ENCODE assay signal across 11 cellular contexts in the genomic region with DNA sequence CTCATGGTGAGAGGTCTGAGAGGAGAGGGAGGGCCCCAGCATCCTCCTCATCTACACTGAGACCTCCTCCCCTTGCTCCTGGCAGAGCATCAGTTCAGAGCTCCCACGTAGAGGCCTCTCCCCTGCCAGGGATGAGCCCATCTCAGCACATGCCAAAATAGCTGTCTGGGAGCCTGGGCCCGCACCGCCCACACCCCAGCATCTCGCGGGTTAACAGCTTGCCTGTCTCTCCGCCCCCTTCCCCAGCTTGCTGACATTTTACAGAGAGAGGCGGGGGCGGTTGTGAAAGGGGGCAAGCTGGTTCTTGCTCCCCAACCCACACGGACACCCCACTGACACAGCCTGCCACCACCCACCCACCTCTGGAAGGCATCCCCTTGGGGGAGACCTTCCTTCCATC. TPM values are rescaled to one million over a fixed set of nuclear protein-coding genes. Genes with fewer than 3 reads are reported as not detected.
A peak's percentile ranks its signal among the peaks of the same experiment; 100 is the strongest.
DNase-seq lines count a peak whose midpoint lies in the region; ATAC-seq and TF ChIP-seq lines count a peak whose summit lies in the region.
"Had no signal": no experiment of that assay in that cellular context is flagged by ENCODE, and none has a peak within 500 bp of the region (broad histone marks: within the 10 kb centered on the region; RNA-seq: fewer than 3 reads in every experiment).

No MANE protein-coding gene starts in this region.

- H3K4me1 ChIP-seq in GM23338 (ENCODE audit: insufficient read depth) (peaks cover 49% of the 10 kb centered on the region), Karpas-422 (ENCODE audit: low read length) (peaks cover 42% of the 10 kb centered on the region)

- H3K9me3 Mint-ChIP-seq in GM23338 = no peaks in the 10 kb centered on the region
- no peaks in the 10 kb centered on the region for H3K9me3 Mint-ChIP-seq in activated CD4-positive, alpha-beta memory T cell treated with anti-CD3 and anti-CD28 coated beads for 36 hours

- H3K79me2 ChIP-seq in GM23338 (replicated peaks; ENCODE audit: insufficient read depth) (peaks cover 89% of the 10 kb centered on the region), Karpas-422 (ENCODE audit: low read length) (peaks cover 94% of the 10 kb centered on the region)

- CTCF ChIA-PET in activated CD4-positive, alpha-beta memory T cell treated with anti-CD3 and anti-CD28 coated beads for 36 hours (lab: Charles Lee) = interaction anchor here (1.0 to 15.3 kb wide), 4 partner anchors 13 to 176 kb away, joined by 3 to 346 read pairs (median 45); a partner anchor contains a TSS

- H3K9me2 ChIP-seq in GM23338 (ENCODE audit: insufficient read depth) = no peaks in the 10 kb centered on the region
- no peaks in the 10 kb centered on the region for H3K9me2 ChIP-seq in Karpas-422 (replicated peaks; ENCODE audit: insufficient read depth, low read length)

- peaks cover 3% of the 10 kb centered on the region; the same call in 2 of the 3 replicates for H3K36me3 Mint-ChIP-seq in GM23338 (ENCODE audit: low read depth)
- H3K36me3 Mint-ChIP-seq in activated CD4-positive, alpha-beta memory T cell treated with anti-CD3 and anti-CD28 coated beads for 36 hours = peaks cover 2% of the 10 kb centered on the region

- POLR2A ChIA-PET in activated CD4-positive, alpha-beta memory T cell treated with anti-CD3 and anti-CD28 coated beads for 36 hours (lab: Charles Lee) = interaction anchor here (1.3 kb wide), 1 partner anchor 12 kb away, joined by 8 read pairs; no protein-coding TSS in a partner anchor

- H3K4me3 Mint-ChIP-seq in GM23338 = no peak overlapping the region
- H3K4me3 Mint-ChIP-seq in activated CD4-positive, alpha-beta memory T cell treated with anti-CD3 and anti-CD28 coated beads for 36 hours = peak overlapping the region; percentile 76

- H4K20me1 ChIP-seq in GM23338 (replicated peaks; ENCODE audit: insufficient read depth) (peaks cover 36% of the 10 kb centered on the region), Karpas-422 (ENCODE audit: insufficient read depth, low read depth, low read length) (peaks cover 10% of the 10 kb centered on the region; the same call in 1 of the 2 replicates)

- intact Hi-C loops in activated CD4-positive, alpha-beta memory T cell treated with anti-CD3 and anti-CD28 coated beads for 36 hours (cut with micrococcal nuclease) = loop anchor here (1.0 kb wide), 1 partner anchor 8 kb away; no protein-coding TSS in a partner anchor

- no peaks in the 10 kb centered on the region for H3K9me3 ChIP-seq in Karpas-422 (ENCODE audit: low read length)

- H3K36me3 ChIP-seq in GM23338 (ENCODE audit: insufficient read depth) = no peaks in the 10 kb centered on the region; the same call in 1 of the 2 replicates
- no peaks in the 10 kb centered on the region for H3K36me3 ChIP-seq in Karpas-422 (ENCODE audit: insufficient read depth, low read length)

- peaks cover 8% of the 10 kb centered on the region for H3K27me3 Mint-ChIP-seq in GM23338 (ENCODE audit: insufficient read depth, low read depth, poor library complexity)
- no peaks in the 10 kb centered on the region for H3K27me3 Mint-ChIP-seq in activated CD4-positive, alpha-beta memory T cell treated with anti-CD3 and anti-CD28 coated beads for 36 hours

- H2AFZ ChIP-seq in GM23338 (no peak overlapping the region), Karpas-422 (ENCODE audit: low read length) (no peak overlapping the region)

- TF ChIP-seq CTCF in GM23338 (conservative IDR thresholded peaks at IDR 0.05; ENCODE audit: low read depth in 2 of 2) = no peak

- H3K27me3 ChIP-seq in GM23338 (ENCODE audit: insufficient read depth) = no peaks in the 10 kb centered on the region
- no peaks in the 10 kb centered on the region for H3K27me3 ChIP-seq in Karpas-422 (ENCODE audit: low read length)

- no peak overlapping the region for H3K4me3 ChIP-seq in GM23338
- no peak overlapping the region for H3K4me3 ChIP-seq in Karpas-422 (ENCODE audit: low read length)

- DNase-seq in GM23338 (ENCODE audit: low spot score) (no peak), NCI-H2081 (lab: John Stamatoyannopoulos, UW) (no peak), HCEC 1CT (no peak), Karpas-422 (no peak)
- DNase-seq in activated CD4-positive, alpha-beta memory T cell treated with anti-CD3 and anti-CD28 coated beads for 36 hours = peak; percentile 78
- peak; percentile 34 to 72 (median 60) for DNase-seq in stimulated activated CD4-positive, alpha-beta T cell treated with anti-CD3 and anti-CD28 coated beads, TNF-alpha, amount 100 ng/mL, for 4 hours (ENCODE audit: low read depth in 3 of 3)
- DNase-seq: islet precursor cell, NCI-H1092 had no signal

- peaks cover 67% of the 10 kb centered on the region for H3K4me1 Mint-ChIP-seq in GM23338
- peaks cover 85% of the 10 kb centered on the region for H3K4me1 Mint-ChIP-seq in activated CD4-positive, alpha-beta memory T cell treated with anti-CD3 and anti-CD28 coated beads for 36 hours (ENCODE audit: low read depth)

- H3K27ac ChIP-seq in GM23338 (ENCODE audit: low read depth) = no peak overlapping the region
- H3K27ac ChIP-seq in cingulate gyrus (ENCODE audit: low read depth, low read length) = peak overlapping the region; percentile 41
- H3K27ac ChIP-seq in Karpas-422 (ENCODE audit: low read length) = no peak overlapping the region

- H3K9ac ChIP-seq in Karpas-422 (ENCODE audit: low read length) = no peak overlapping the region

- no peak overlapping the region for H3K27ac Mint-ChIP-seq in GM23338
- peak overlapping the region; percentile 87 for H3K27ac Mint-ChIP-seq in activated CD4-positive, alpha-beta memory T cell treated with anti-CD3 and anti-CD28 coated beads for 36 hours

- ATAC-seq in GM23338 (peak; percentile 10), HG03378 (IDR thresholded peaks at IDR 0.05; ENCODE audit: unreplicated experiment) (no peak)

- 0 out of 2 replicates have a peak overlapping the region, but pooled peaks have one; percentile 20 for H3K4me2 ChIP-seq in GM23338
- H3K4me2 ChIP-seq in Karpas-422 (ENCODE audit: low read depth, low read length, poor library complexity, severe bottlenecking) = no peak overlapping the region

- peaks cover 6% of the 10 kb centered on the region; the same call in 1 of the 2 replicates for H3F3A ChIP-seq in GM23338 (replicated peaks; ENCODE audit: low read depth)

RNA-seq across cellular contexts. Expression of a gene that starts 6.4 kb away (rescaled TPM):
- total RNA-seq in GM23338 (2014; rRNA removed; shearing (Covaris generic)) = 148 and 170 TPM in 2 replicates
- 45.1 and 45.7 TPM in 2 replicates for polyA plus RNA-seq in GM23338 (2016; fragmentation: Nextera tagmentation; extraction: Ambion mirVana)
- total RNA-seq in activated CD4-positive, alpha-beta memory T cell treated with anti-CD3 and anti-CD28 coated beads for 36 hours = 10 to 100 TPM; 85.3 to 88.7 TPM
- 59.4 and 106 TPM in 2 replicates for total RNA-seq in Karpas-422 (2014; rRNA removed; shearing (Covaris generic); ENCODE audit: low replicate concordance)

RNA-seq across cellular contexts. Expression of a gene that starts 27.8 kb away (rescaled TPM):
- total RNA-seq in GM23338 (2014; rRNA removed; shearing (Covaris generic)) = 388 and 438 TPM in 2 replicates
- polyA plus RNA-seq in GM23338 (2016; fragmentation: Nextera tagmentation; extraction: Ambion mirVana) = 451 and 477 TPM in 2 replicates
- total RNA-seq in activated CD4-positive, alpha-beta memory T cell treated with anti-CD3 and anti-CD28 coated beads for 36 hours = 1 to 10 TPM; 5.9 to 7.0 TPM
- 6.9 and 21.9 TPM in 2 replicates for total RNA-seq in Karpas-422 (2014; rRNA removed; shearing (Covaris generic); ENCODE audit: low replicate concordance)

RNA-seq across cellular contexts. Expression of a gene that starts 37.9 kb away (rescaled TPM):
- total RNA-seq in GM23338 (2014; rRNA removed; shearing (Covaris generic)) = 0.93 and 0.97 TPM in 2 replicates
- not detected in 2 replicates for polyA plus RNA-seq in GM23338 (2016; fragmentation: Nextera tagmentation; extraction: Ambion mirVana)
- not detected for total RNA-seq in activated CD4-positive, alpha-beta memory T cell treated with anti-CD3 and anti-CD28 coated beads for 36 hours
- total RNA-seq in Karpas-422 (2014; rRNA removed; shearing (Covaris generic); ENCODE audit: low replicate concordance) = not detected in 2 replicates
- total RNA-seq: RPMI7951 had no signal

Comparison
In these comparisons a context has a peak if more than half of its experiments do, and no peak if none do; other contexts are left out.
1. DNase-seq: peak in activated CD4-positive, alpha-beta memory T cell treated with anti-CD3 and anti-CD28 coated beads for 36 hours (single experiment) and stimulated activated CD4-positive, alpha-beta T cell treated with anti-CD3 and anti-CD28 coated beads, TNF-alpha, amount 100 ng/mL, for 4 hours (3 of 3); none in GM23338 (single experiment), NCI-H2081 (0 of 2), HCEC 1CT (single experiment) and Karpas-422 (single experiment).
2. RNA of a gene that starts 27.8 kb away (total RNA-seq): 388 to 438 TPM in GM23338; 5.9 to 7.0 TPM in activated CD4-positive, alpha-beta memory T cell treated with anti-CD3 and anti-CD28 coated beads for 36 hours and 6.9 to 21.9 TPM in Karpas-422; every median in the first group is over 10 times any median in the second.